In the genomic region with DNA sequence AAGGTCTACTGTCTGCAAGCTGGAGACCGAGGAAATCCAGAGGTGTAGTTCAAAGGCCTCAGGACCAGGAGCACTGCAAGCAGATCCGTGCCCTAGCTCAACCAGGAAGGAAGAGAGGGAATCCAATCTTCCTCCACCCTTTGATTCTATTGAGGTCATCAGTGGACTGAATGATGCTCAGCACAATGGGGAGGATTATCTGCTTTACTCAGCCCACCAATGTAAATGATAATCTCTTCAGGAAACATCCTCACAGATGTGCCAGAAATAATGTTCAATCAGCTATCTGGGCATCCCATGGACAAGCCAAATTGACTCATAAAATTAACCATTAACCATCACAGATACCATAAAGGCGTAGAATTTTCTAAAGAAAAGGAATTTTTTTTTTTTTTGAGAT, we compare ENCODE assay signal across 2 cellular contexts.
TF ChIP-seq lines count a peak whose summit lies in the region.

No MANE protein-coding gene starts in this region.

TF ChIP-seq in A549, 52 proteins besides CTCF, POLR2A, EP300 and RAD21 (continues in another document):
- TF ChIP-seq USF2 (IDR thresholded peaks at IDR 0.05) (no peak), JUNB (IDR thresholded peaks at IDR 0.05) (peak; percentile 87), ZFP36 (IDR thresholded peaks at IDR 0.05; ENCODE audit: borderline replicate concordance, partially characterized antibody) (peak; percentile 0), SREBF2 (IDR thresholded peaks at IDR 0.05) (no peak), MAZ (IDR thresholded peaks at IDR 0.05; ENCODE audit: borderline replicate concordance, low read depth, low read length) (no peak), RARB (CRISPR knock-in tag; IDR thresholded peaks at IDR 0.05) (no peak), NFE2L2 (conservative IDR thresholded peaks at IDR 0.05; ENCODE audit: low read length) (no peak), ZNF302 (CRISPR knock-in tag; IDR thresholded peaks at IDR 0.05) (no peak), FOSL2 (IDR thresholded peaks at IDR 0.05) (peak; percentile 56; the same call in 1 of the 2 replicates), FOSL2 (CRISPR knock-in tag; IDR thresholded peaks at IDR 0.05) (peak; percentile 82), CBX2 (IDR thresholded peaks at IDR 0.05; ENCODE audit: borderline replicate concordance, low read depth) (no peak), RCOR1 (IDR thresholded peaks at IDR 0.05; ENCODE audit: low read depth, low read length) (no peak), GATA3 (IDR thresholded peaks at IDR 0.05; ENCODE audit: borderline replicate concordance) (peak; percentile 99), TP53 (CRISPR knock-in tag; IDR thresholded peaks at IDR 0.05) (no peak), KDM5A (IDR thresholded peaks at IDR 0.05) (no peak), EHF (CRISPR knock-in tag; IDR thresholded peaks at IDR 0.05) (peak; percentile 74), CEBPB (IDR thresholded peaks at IDR 0.05) (peak; percentile 10 to 76; a peak in 2 of 4 replicates), PHF8 (IDR thresholded peaks at IDR 0.05; ENCODE audit: borderline replicate concordance, low read depth) (no peak), HOXB13 (CRISPR knock-in tag; IDR thresholded peaks at IDR 0.05; ENCODE audit: low read depth) (no peak; the same call in 1 of the 2 replicates), MYC (IDR thresholded peaks at IDR 0.05; ENCODE audit: borderline replicate concordance, low read length) (no peak), ESRRA (IDR thresholded peaks at IDR 0.05; ENCODE audit: borderline replicate concordance, low read length) (no peak), NR3C1 (IDR thresholded peaks at IDR 0.05) (no peak), RFX5 (IDR thresholded peaks at IDR 0.05) (no peak), ATOH8 (CRISPR knock-in tag; IDR thresholded peaks at IDR 0.05; ENCODE audit: low read depth) (no peak), KDM1A (IDR thresholded peaks at IDR 0.05; ENCODE audit: low read depth) (no peak), EHMT2 (IDR thresholded peaks at IDR 0.05; ENCODE audit: low read depth) (no peak), SMC3 (IDR thresholded peaks at IDR 0.05) (peak; percentile 51), BHLHE40 (IDR thresholded peaks at IDR 0.05; ENCODE audit: low read depth, low read length) (no peak), TFCP2L1 (CRISPR knock-in tag; IDR thresholded peaks at IDR 0.05) (no peak), HOXA7 (CRISPR knock-in tag; IDR thresholded peaks at IDR 0.05) (no peak), CHD2 (IDR thresholded peaks at IDR 0.05; ENCODE audit: low read length, partially characterized antibody) (no peak)
- TF ChIP-seq, protein P1, sequence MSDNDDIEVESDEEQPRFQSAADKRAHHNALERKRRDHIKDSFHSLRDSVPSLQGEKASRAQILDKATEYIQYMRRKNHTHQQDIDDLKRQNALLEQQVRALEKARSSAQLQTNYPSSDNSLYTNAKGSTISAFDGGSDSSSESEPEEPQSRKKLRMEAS (IDR thresholded peaks at IDR 0.05): peak; percentile 62
- TF ChIP-seq, protein P2, sequence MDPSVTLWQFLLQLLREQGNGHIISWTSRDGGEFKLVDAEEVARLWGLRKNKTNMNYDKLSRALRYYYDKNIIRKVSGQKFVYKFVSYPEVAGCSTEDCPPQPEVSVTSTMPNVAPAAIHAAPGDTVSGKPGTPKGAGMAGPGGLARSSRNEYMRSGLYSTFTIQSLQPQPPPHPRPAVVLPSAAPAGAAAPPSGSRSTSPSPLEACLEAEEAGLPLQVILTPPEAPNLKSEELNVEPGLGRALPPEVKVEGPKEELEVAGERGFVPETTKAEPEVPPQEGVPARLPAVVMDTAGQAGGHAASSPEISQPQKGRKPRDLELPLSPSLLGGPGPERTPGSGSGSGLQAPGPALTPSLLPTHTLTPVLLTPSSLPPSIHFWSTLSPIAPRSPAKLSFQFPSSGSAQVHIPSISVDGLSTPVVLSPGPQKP (IDR thresholded peaks at IDR 0.05; ENCODE audit: low read depth, low read length): no peak
- TF ChIP-seq, protein P3, sequence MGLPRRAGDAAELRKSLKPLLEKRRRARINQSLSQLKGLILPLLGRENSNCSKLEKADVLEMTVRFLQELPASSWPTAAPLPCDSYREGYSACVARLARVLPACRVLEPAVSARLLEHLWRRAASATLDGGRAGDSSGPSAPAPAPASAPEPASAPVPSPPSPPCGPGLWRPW (IDR thresholded peaks at IDR 0.05): no peak

TF ChIP-seq in IMR-90, 13 proteins besides CTCF, POLR2A, EP300 and RAD21:
- TF ChIP-seq RCOR1 (IDR thresholded peaks at IDR 0.05; ENCODE audit: insufficient replicate concordance, low read length) (no peak), NFE2L2 (IDR thresholded peaks at IDR 0.05; ENCODE audit: low read depth, low read length) (no peak), CHD1 (IDR thresholded peaks at IDR 0.05; ENCODE audit: low read depth, low read length) (no peak), MAZ (IDR thresholded peaks at IDR 0.05; ENCODE audit: borderline replicate concordance, low read depth, low read length) (no peak), MXI1 (IDR thresholded peaks at IDR 0.05; ENCODE audit: borderline replicate concordance, low read depth, low read length) (no peak), CEBPB (IDR thresholded peaks at IDR 0.05; ENCODE audit: low read depth, low read length) (no peak), FOS (IDR thresholded peaks at IDR 0.05; ENCODE audit: low read depth, low read length) (no peak), SMC3 (IDR thresholded peaks at IDR 0.05; ENCODE audit: low read depth, low read length) (no peak), USF2 (IDR thresholded peaks at IDR 0.05; ENCODE audit: low read depth, low read length) (no peak), BHLHE40 (IDR thresholded peaks at IDR 0.05; ENCODE audit: low read depth, low read length) (no peak), MAFK (IDR thresholded peaks at IDR 0.05; ENCODE audit: low read depth, low read length) (no peak), RFX5 (IDR thresholded peaks at IDR 0.05; ENCODE audit: low read depth, low read length) (no peak)
- TF ChIP-seq, protein P2 (IDR thresholded peaks at IDR 0.05; ENCODE audit: borderline replicate concordance, low read depth, low read length): no peak
TF ChIP-seq in IMR-90: peak in this region for 0.
